ENCODE assay signal across 2 cellular contexts in the genomic region with DNA sequence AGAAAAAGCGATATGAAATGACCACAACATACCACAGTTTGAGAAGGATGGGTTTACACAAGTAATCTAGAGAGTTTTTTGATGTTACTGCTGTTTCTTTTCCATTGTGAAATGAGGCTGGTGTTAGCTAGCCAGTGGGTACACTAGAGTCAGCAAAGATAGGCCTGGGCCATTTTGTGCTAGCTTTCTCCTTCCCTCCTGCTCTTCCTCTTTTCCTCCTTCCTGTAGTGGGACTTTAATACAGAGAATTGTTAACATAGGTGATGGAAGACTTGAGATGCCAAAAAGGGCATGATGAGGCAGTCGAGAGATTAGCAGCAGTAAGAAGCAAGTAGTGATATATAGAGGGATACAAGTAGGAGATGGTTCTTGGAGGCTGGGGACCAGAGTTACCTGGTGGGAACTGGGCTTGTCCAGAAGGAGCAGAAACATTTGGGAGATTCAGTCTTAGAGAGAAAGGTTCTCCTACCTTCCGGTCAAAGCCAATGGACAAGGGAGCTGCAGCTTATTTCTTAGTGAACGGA.
TF ChIP-seq lines count a peak whose summit lies in the region.

No MANE protein-coding gene starts in this region.

TF ChIP-seq in GM23338, 12 proteins besides CTCF, POLR2A, EP300 and RAD21:
- no peak for TF ChIP-seq EZH2phosphoT487 (IDR thresholded peaks at IDR 0.05; ENCODE audit: unreplicated experiment)
- no peak for TF ChIP-seq ZNF114 (CRISPR knock-in tag; IDR thresholded peaks at IDR 0.05)
- no peak for TF ChIP-seq POLR2AphosphoS5 (IDR thresholded peaks at IDR 0.05; ENCODE audit: low read depth)
- no peak for TF ChIP-seq STAT1 (IDR thresholded peaks at IDR 0.05; ENCODE audit: unreplicated experiment)
- TF ChIP-seq, protein P1, sequence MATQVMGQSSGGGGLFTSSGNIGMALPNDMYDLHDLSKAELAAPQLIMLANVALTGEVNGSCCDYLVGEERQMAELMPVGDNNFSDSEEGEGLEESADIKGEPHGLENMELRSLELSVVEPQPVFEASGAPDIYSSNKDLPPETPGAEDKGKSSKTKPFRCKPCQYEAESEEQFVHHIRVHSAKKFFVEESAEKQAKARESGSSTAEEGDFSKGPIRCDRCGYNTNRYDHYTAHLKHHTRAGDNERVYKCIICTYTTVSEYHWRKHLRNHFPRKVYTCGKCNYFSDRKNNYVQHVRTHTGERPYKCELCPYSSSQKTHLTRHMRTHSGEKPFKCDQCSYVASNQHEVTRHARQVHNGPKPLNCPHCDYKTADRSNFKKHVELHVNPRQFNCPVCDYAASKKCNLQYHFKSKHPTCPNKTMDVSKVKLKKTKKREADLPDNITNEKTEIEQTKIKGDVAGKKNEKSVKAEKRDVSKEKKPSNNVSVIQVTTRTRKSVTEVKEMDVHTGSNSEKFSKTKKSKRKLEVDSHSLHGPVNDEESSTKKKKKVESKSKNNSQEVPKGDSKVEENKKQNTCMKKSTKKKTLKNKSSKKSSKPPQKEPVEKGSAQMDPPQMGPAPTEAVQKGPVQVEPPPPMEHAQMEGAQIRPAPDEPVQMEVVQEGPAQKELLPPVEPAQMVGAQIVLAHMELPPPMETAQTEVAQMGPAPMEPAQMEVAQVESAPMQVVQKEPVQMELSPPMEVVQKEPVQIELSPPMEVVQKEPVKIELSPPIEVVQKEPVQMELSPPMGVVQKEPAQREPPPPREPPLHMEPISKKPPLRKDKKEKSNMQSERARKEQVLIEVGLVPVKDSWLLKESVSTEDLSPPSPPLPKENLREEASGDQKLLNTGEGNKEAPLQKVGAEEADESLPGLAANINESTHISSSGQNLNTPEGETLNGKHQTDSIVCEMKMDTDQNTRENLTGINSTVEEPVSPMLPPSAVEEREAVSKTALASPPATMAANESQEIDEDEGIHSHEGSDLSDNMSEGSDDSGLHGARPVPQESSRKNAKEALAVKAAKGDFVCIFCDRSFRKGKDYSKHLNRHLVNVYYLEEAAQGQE (IDR thresholded peaks at IDR 0.05; ENCODE audit: unreplicated experiment): no peak
TF ChIP-seq in GM23338: peak in this region for 0.

TF ChIP-seq in K562, 482 proteins besides CTCF, POLR2A, EP300 and RAD21:
- TF ChIP-seq SUPT5H (IDR thresholded peaks at IDR 0.05): no peak
- TF ChIP-seq SPI1 (IDR thresholded peaks at IDR 0.05; ENCODE audit: borderline replicate concordance, low read depth, low read length): peak; percentile 57; the same call in 1 of the 2 replicates
- no peak for TF ChIP-seq ARID1B (IDR thresholded peaks at IDR 0.05)
- no peak for TF ChIP-seq KHSRP (IDR thresholded peaks at IDR 0.05)
